ENCODE assay signal across 15 cellular contexts in genomic region chr2:177852389-177852788, GRCh38.
"Had no signal": no experiment of that assay in that cellular context is flagged by ENCODE, and none has a peak within 500 bp of the region (broad histone marks: within the 10 kb centered on the region; RNA-seq: fewer than 3 reads in every experiment).

No MANE protein-coding gene starts in this region.

- H3K4me1 Mint-ChIP-seq: activated CD4-positive, alpha-beta T cell treated with anti-CD3 and anti-CD28 coated beads for 36 hours; activated naive CD4-positive, alpha-beta T cell treated with anti-CD3 and anti-CD28 coated beads, Interleukin-2, amount 50 U/mL, for 24 hours; stimulated activated effector memory CD8-positive, alpha-beta T cell treated with anti-CD3 and anti-CD28 coated beads, Interleukin-12 subunit alpha, Interleukin-12 subunit beta, amount 100 ng/mL, for 72 hours had no signal

- H3K4me3 ChIP-seq: adrenal gland, dorsolateral prefrontal cortex, esophagus muscularis mucosa, ovary had no signal

- H3K27ac ChIP-seq: adrenal gland, dorsolateral prefrontal cortex, esophagus muscularis mucosa, ovary had no signal

- H3K9me3 ChIP-seq: adrenal gland, ovary had no signal

- H3K27me3 Mint-ChIP-seq: activated CD4-positive, alpha-beta T cell treated with anti-CD3 and anti-CD28 coated beads for 36 hours had no signal

- H3K36me3 Mint-ChIP-seq: stimulated activated effector memory CD8-positive, alpha-beta T cell treated with anti-CD3 and anti-CD28 coated beads, Interleukin-12 subunit alpha, Interleukin-12 subunit beta, amount 100 ng/mL, for 72 hours had no signal

- H3K36me3 ChIP-seq: adrenal gland, esophagus muscularis mucosa, ovary had no signal

- DNase-seq: activated CD4-positive, alpha-beta T cell treated with anti-CD3 and anti-CD28 coated beads for 36 hours; activated CD8-positive, alpha-beta T cell treated with anti-CD3 and anti-CD28 coated beads for 36 hours; activated effector memory CD4-positive, alpha-beta T cell treated with Interleukin-2 at 50 U/mL for 16 hours; activated T-cell treated with anti-CD3 and anti-CD28 coated beads, Interleukin-2, amount 50 U/mL, for 4 hours; adrenal gland; dorsolateral prefrontal cortex; hippocampal formation; kidney glomerular epithelial cell; mesenchymal stem cell; ovary; retina had no signal

- H3K4me3 Mint-ChIP-seq: activated CD4-positive, alpha-beta T cell treated with anti-CD3 and anti-CD28 coated beads for 36 hours; activated CD8-positive, alpha-beta T cell treated with anti-CD3 and anti-CD28 coated beads for 36 hours; activated naive CD4-positive, alpha-beta T cell treated with anti-CD3 and anti-CD28 coated beads, Interleukin-2, amount 50 U/mL, for 24 hours; activated T-cell treated with anti-CD3 and anti-CD28 coated beads, Interleukin-2, amount 50 U/mL, for 4 hours; nephron; stimulated activated effector memory CD8-positive, alpha-beta T cell treated with anti-CD3 and anti-CD28 coated beads, Interleukin-12 subunit alpha, Interleukin-12 subunit beta, amount 100 ng/mL, for 72 hours had no signal

- H3K9me3 Mint-ChIP-seq: activated naive CD4-positive, alpha-beta T cell treated with anti-CD3 and anti-CD28 coated beads, Interleukin-2, amount 50 U/mL, for 24 hours had no signal

- H3K27ac Mint-ChIP-seq: activated CD4-positive, alpha-beta T cell treated with anti-CD3 and anti-CD28 coated beads for 36 hours; activated CD8-positive, alpha-beta T cell treated with anti-CD3 and anti-CD28 coated beads for 36 hours; activated naive CD4-positive, alpha-beta T cell treated with anti-CD3 and anti-CD28 coated beads, Interleukin-2, amount 50 U/mL, for 24 hours; nephron; stimulated activated effector memory CD8-positive, alpha-beta T cell treated with anti-CD3 and anti-CD28 coated beads, Interleukin-12 subunit alpha, Interleukin-12 subunit beta, amount 100 ng/mL, for 72 hours had no signal

- H3K4me1 ChIP-seq: adrenal gland, esophagus muscularis mucosa had no signal

- ATAC-seq: activated CD4-positive, alpha-beta T cell treated with anti-CD3 and anti-CD28 coated beads for 36 hours; activated CD8-positive, alpha-beta T cell treated with anti-CD3 and anti-CD28 coated beads for 36 hours; activated T-cell treated with anti-CD3 and anti-CD28 coated beads, Interleukin-2, amount 50 U/mL, for 4 hours; stimulated activated effector memory CD8-positive, alpha-beta T cell treated with anti-CD3 and anti-CD28 coated beads, Interleukin-12 subunit alpha, Interleukin-12 subunit beta, amount 100 ng/mL, for 72 hours had no signal

- H3K27me3 ChIP-seq: esophagus muscularis mucosa, ovary had no signal
